ENCODE assay signal across 1 cellular context in genomic region chr11:12695221-12695794, GRCh38.
TF ChIP-seq lines count a peak whose summit lies in the region.

No MANE protein-coding gene starts in this region.

TF ChIP-seq in liver, 16 proteins besides CTCF, POLR2A, EP300 and RAD21 (continued from another document):
- TF ChIP-seq ZBTB33 (IDR thresholded peaks at IDR 0.05) (no peak), NR2F2 (IDR thresholded peaks at IDR 0.05) (no peak), FOXA1 (IDR thresholded peaks at IDR 0.05) (no peak), REST (IDR thresholded peaks at IDR 0.05) (no peak)
